19 cellular contexts compared by ENCODE assay signal in the genomic region with DNA sequence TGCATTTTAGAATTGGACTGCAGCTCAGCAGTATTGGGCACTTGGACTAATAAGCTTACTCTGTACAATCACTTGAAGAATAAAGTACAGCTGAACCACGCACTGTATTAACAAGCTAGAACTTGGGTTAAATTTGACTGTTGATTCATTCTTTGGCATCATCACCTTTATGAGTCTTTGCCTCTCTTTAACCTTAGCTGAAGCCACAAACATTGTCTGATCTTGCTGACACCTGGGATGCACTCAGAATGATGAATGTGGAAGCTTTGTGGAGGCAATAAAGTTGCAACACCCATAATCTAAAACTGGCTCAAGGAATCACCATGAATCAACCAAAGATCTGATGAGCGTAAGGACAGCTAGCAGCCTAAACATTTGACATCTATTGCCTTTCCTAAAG.
DNase-seq lines count a peak whose midpoint lies in the region; ATAC-seq and TF ChIP-seq lines count a peak whose summit lies in the region.
"Had no signal": no experiment of that assay in that cellular context is flagged by ENCODE, and none has a peak within 500 bp of the region (broad histone marks: within the 10 kb centered on the region; RNA-seq: fewer than 3 reads in every experiment).

No MANE protein-coding gene starts in this region.

- H3K14ac ChIP-seq in neuronal stem cell (ENCODE audit: low read length), result no peak overlapping the region

- H3K4me1 ChIP-seq in neuronal stem cell (ENCODE audit: control insufficient read depth in 2 of 2, insufficient read depth in 1 of 2, low read depth in 1 of 2, low read length in 2 of 2), result no peaks in the 10 kb centered on the region
- H3K4me1 ChIP-seq in body of pancreas, result no peaks in the 10 kb centered on the region
- H3K4me1 ChIP-seq: Peyer's patch had no signal

- TF ChIP-seq CTCF in epithelial cell of esophagus (IDR thresholded peaks at IDR 0.05; ENCODE audit: insufficient read depth, low read depth, low read length, missing control alignments), result no peak
- TF ChIP-seq CTCF in body of pancreas (IDR thresholded peaks at IDR 0.05), result no peak

- ATAC-seq in body of pancreas, result no peak
- ATAC-seq: GM12878, HCT116 had no signal

- no peak overlapping the region for H2BK12ac ChIP-seq in neuronal stem cell (ENCODE audit: low read length)

- H2BK5ac ChIP-seq in neuronal stem cell (ENCODE audit: low read length), result no peak overlapping the region

- no peak overlapping the region for H3K9ac ChIP-seq in neuronal stem cell (ENCODE audit: low read depth, low read length, poor library complexity)
- H3K9ac ChIP-seq: KMS-11 had no signal

- H4K8ac ChIP-seq in neuronal stem cell (ENCODE audit: low read depth, low read length), result no peak overlapping the region

- intact Hi-C loops in body of pancreas (cut with DNase I), result no loop called here

- H3K36me3 ChIP-seq in neuronal stem cell (replicated peaks in 1 of 2; ENCODE audit: control insufficient read depth in 2 of 2, insufficient read depth in 2 of 2, low read length in 2 of 2) (no peaks in the 10 kb centered on the region), body of pancreas (replicated peaks in 1 of 2; ENCODE audit: insufficient read depth in 1 of 2, low read depth in 2 of 2) (no peaks in the 10 kb centered on the region)
- H3K36me3 ChIP-seq: Peyer's patch had no signal

- no peak overlapping the region for H3K4me2 ChIP-seq in neuronal stem cell (ENCODE audit: insufficient read depth, low read length, poor library complexity, severe bottlenecking)
- H3K4me2 ChIP-seq: KMS-11 had no signal

- H2AFZ ChIP-seq in neuronal stem cell (ENCODE audit: low read length), result no peak overlapping the region

- H4K91ac ChIP-seq in neuronal stem cell (ENCODE audit: low read depth, low read length, poor library complexity), result no peak overlapping the region

- in situ Hi-C loops in G401 (cut with HindIII; ENCODE audit: low sequenced_read_pairs), result no loop called here

- WGBS in neuronal stem cell (ENCODE audit: extremely low coverage in 2 of 2, insufficient read length in 2 of 2, insufficient replicate concordance in 1 of 2), 2 donors, result no CpG with 5 or more reads among the region's 2 CpGs
- WGBS in body of pancreas, 2 donors, result 73 to 80% methylated on average over 2 of the region's 2 CpGs

- peak; percentile 10 for DNase-seq in GM04504 (ENCODE audit: low read depth)
- peak; percentile 83 for DNase-seq in M059J (ENCODE audit: low read depth)
- DNase-seq in epithelial cell of esophagus (ENCODE audit: low read depth), result peak; percentile 98
- DNase-seq in skeletal muscle cell (ENCODE audit: low read depth), result peak; percentile 52
- no peak for DNase-seq in neuronal stem cell (ENCODE audit: low spot score)
- no peak for DNase-seq in G401 (ENCODE audit: low spot score)
- DNase-seq in body of pancreas, result no peak
- DNase-seq: C1 segment of cervical spinal cord, DMS 273 treated with DMSO at 0.1 percent for 48 hours, NCI-H1105 treated with DMSO at 0.1 percent for 48 hours, NCI-H187, NCI-H2171 treated with DMSO at 0.1 percent for 48 hours, NCI-H510A, NCI-H82, Peyer's patch had no signal

- H2AK5ac ChIP-seq in neuronal stem cell (ENCODE audit: low read depth, low read length), result no peak overlapping the region

- no peaks in the 10 kb centered on the region for H3K79me1 ChIP-seq in neuronal stem cell (ENCODE audit: low read depth, low read length)

- H2BK120ac ChIP-seq in neuronal stem cell (ENCODE audit: low read depth, low read length), result no peak overlapping the region

- no peak overlapping the region for H3K4ac ChIP-seq in neuronal stem cell (ENCODE audit: low read length)

- no peaks in the 10 kb centered on the region for H3K9me3 ChIP-seq in neuronal stem cell (replicated peaks in 1 of 2; ENCODE audit: control insufficient read depth in 2 of 2, insufficient read depth in 1 of 2, low read depth in 1 of 2, low read length in 2 of 2)
- no peaks in the 10 kb centered on the region for H3K9me3 ChIP-seq in body of pancreas
- H3K9me3 ChIP-seq: Peyer's patch had no signal

- no peak overlapping the region for H3K18ac ChIP-seq in neuronal stem cell (ENCODE audit: low read length)

- H3K27me3 ChIP-seq in neuronal stem cell (ENCODE audit: control insufficient read depth in 3 of 3, insufficient read depth in 3 of 3, low read depth in 1 of 3, low read length in 3 of 3) (no peaks in the 10 kb centered on the region), body of pancreas (no peaks in the 10 kb centered on the region)
- H3K27me3 ChIP-seq: Peyer's patch had no signal

- no peak overlapping the region for H3K4me3 ChIP-seq in epithelial cell of esophagus (ENCODE audit: low read length)
- H3K4me3 ChIP-seq in skeletal muscle cell (ENCODE audit: low read depth, low read length), result no peak overlapping the region
- H3K4me3 ChIP-seq in neuronal stem cell (ENCODE audit: low read length in 2 of 2), result no peak overlapping the region
- H3K4me3 ChIP-seq in body of pancreas, result no peak overlapping the region
- H3K4me3 ChIP-seq: GM12878, Peyer's patch had no signal

- H3K27ac ChIP-seq in neuronal stem cell (replicated peaks; ENCODE audit: low read length), result no peak overlapping the region
- H3K27ac ChIP-seq in body of pancreas, result no peak overlapping the region
- H3K27ac ChIP-seq: HL-60, KMS-11, Peyer's patch had no signal

- TF ChIP-seq POLR2A in body of pancreas (IDR thresholded peaks at IDR 0.05), result no peak

- no peak overlapping the region for H2BK15ac ChIP-seq in neuronal stem cell (ENCODE audit: low read length)

- no peak overlapping the region for H3K23ac ChIP-seq in neuronal stem cell (ENCODE audit: low read depth, low read length, poor library complexity)

Comparison
In these comparisons a context has a peak if more than half of its experiments do, and no peak if none do; other contexts are left out.
1. DNase-seq: peak in GM04504 (single experiment), M059J (single experiment), epithelial cell of esophagus (single experiment) and skeletal muscle cell (single experiment); none in neuronal stem cell (single experiment), G401 (single experiment) and body of pancreas (0 of 4).